10 cellular contexts compared by ENCODE assay signal in the genomic region with DNA sequence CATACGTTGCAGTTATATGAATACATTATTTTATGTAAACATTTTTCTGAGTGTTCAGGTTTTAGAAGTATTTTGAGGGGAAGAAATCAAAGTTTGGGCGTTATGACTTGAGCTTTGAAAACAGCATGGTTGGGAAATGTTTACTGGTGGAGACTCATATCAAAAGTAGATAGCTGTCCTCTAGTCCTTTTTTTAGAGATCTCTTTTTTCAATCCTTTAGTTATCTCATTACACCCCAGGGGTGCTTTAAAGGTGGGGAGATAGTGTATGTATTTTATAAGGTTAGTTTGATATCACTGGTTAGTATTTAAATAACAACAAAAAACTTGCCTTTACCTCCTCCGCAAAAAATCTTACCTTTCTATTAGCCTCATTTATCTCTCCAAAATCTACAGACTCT. TPM values are rescaled to one million over a fixed set of nuclear protein-coding genes. Genes with fewer than 3 reads are reported as not detected.
DNase-seq lines count a peak whose midpoint lies in the region; FAIRE-seq and TF ChIP-seq lines count a peak whose summit lies in the region.
"Had no signal": no experiment of that assay in that cellular context is flagged by ENCODE, and none has a peak within 500 bp of the region (broad histone marks: within the 10 kb centered on the region; RNA-seq: fewer than 3 reads in every experiment).

No MANE protein-coding gene starts in this region.

- H3K27me3 ChIP-seq in GM06990 (replicated peaks; ENCODE audit: control insufficient read depth, insufficient read depth, low read length): no peaks in the 10 kb centered on the region
- no peaks in the 10 kb centered on the region for H3K27me3 ChIP-seq in PC-9 (ENCODE audit: insufficient read depth, low read depth)
- H3K27me3 ChIP-seq in endothelial cell of umbilical vein (ENCODE audit: control insufficient read depth in 2 of 2, insufficient read depth in 2 of 2, low read length in 2 of 2): no peaks in the 10 kb centered on the region

- H4K20me1 ChIP-seq in PC-9 (ENCODE audit: insufficient read depth) (peaks cover 3% of the 10 kb centered on the region; the same call in 1 of the 2 replicates), endothelial cell of umbilical vein (replicated peaks; ENCODE audit: control insufficient read depth, extremely low read depth, insufficient read depth, low read length) (peaks cover 5% of the 10 kb centered on the region)

- FAIRE-seq in endothelial cell of umbilical vein (lab: Jason Lieb, UNC): no peak
- FAIRE-seq: bronchial epithelial cell had no signal

- intact Hi-C loops in PC-9 (cut with micrococcal nuclease; ENCODE audit: unreplicated experiment): loop anchor here (5.0 to 10.0 kb wide), 2 partner anchors 92 to 260 kb away; no protein-coding TSS in a partner anchor
- intact Hi-C loops in endothelial cell of umbilical vein (cut with micrococcal nuclease): loop anchor here (10.0 kb wide), 2 partner anchors 190 to 490 kb away; a partner anchor contains a TSS

- H2AFZ ChIP-seq in PC-9 (no peak overlapping the region), endothelial cell of umbilical vein (ENCODE audit: low read depth, low read length) (no peak overlapping the region)

- no peak for DNase-seq in GM06990 (ENCODE audit: extremely low read depth, insufficient read length)
- DNase-seq in PC-9: no peak
- no peak for DNase-seq in endothelial cell of umbilical vein (ENCODE audit: low read depth, low spot score)
- DNase-seq in retinal pigment epithelial cell (ENCODE audit: low read depth): no peak
- DNase-seq in UCSD-AML1 (lab: John Stamatoyannopoulos, UW; ENCODE audit: unreplicated experiment): no peak
- no peak for DNase-seq in NCI-H748 (lab: John Stamatoyannopoulos, UW; ENCODE audit: unreplicated experiment)
- DNase-seq in NCI-H146 treated with DMSO at 0.1 percent for 48 hours (lab: John Stamatoyannopoulos, UW; ENCODE audit: unreplicated experiment): no peak
- no peak for DNase-seq in NCI-H446 treated with DMSO at 0.1 percent for 48 hours (lab: John Stamatoyannopoulos, UW)
- DNase-seq: nucleus accumbens had no signal

- H3K36me3 ChIP-seq in GM06990 (ENCODE audit: control insufficient read depth, insufficient read depth, low read length) (no peaks in the 10 kb centered on the region), PC-9 (ENCODE audit: low read depth) (no peaks in the 10 kb centered on the region), endothelial cell of umbilical vein (ENCODE audit: control insufficient read depth in 2 of 2, extremely low read depth in 1 of 2, insufficient read depth in 2 of 2, low read length in 2 of 2) (peaks cover 0 to 2% of the 10 kb centered on the region in 2 experiments)

- BruUV-seq in PC-9 (replicated peaks; lab: Mats Ljungman, UMichigan) (no TSS peak), endothelial cell of umbilical vein (replicated peaks; lab: Mats Ljungman, UMichigan) (no TSS peak)

- CTCF ChIA-PET in PC-9 (lab: Charles Lee): no interaction called here
- CTCF ChIA-PET in endothelial cell of umbilical vein (lab: Charles Lee): interaction anchor here (0.8 to 12.0 kb wide), 8 partner anchors 8 to 225 kb away, joined by 3 to 343 read pairs (median 4); a partner anchor contains a TSS

- no peaks in the 10 kb centered on the region for H3K9me1 ChIP-seq in endothelial cell of umbilical vein (replicated peaks; ENCODE audit: control insufficient read depth, extremely low read depth, insufficient read depth, low read length)

- no peak for TF ChIP-seq POLR2A in endothelial cell of umbilical vein (IDR thresholded peaks at IDR 0.05; ENCODE audit: low read depth, low read length)

- peaks cover 20% of the 10 kb centered on the region for H3F3A ChIP-seq in PC-9 (ENCODE audit: insufficient read depth, low read depth)

- H3K79me2 ChIP-seq in PC-9 (ENCODE audit: low read depth) (peaks cover 68% of the 10 kb centered on the region), endothelial cell of umbilical vein (ENCODE audit: control insufficient read depth, insufficient read depth, low read length) (peaks cover 68% of the 10 kb centered on the region)

- dilution Hi-C loops in endothelial cell of umbilical vein (cut with MboI; ENCODE audit: extremely low pct_ligation_motif_present, low sequenced_read_pairs): no loop called here

- H3K4me2 ChIP-seq in PC-9 (peak overlapping the region; percentile 80), endothelial cell of umbilical vein (ENCODE audit: insufficient read depth, low read length) (peak overlapping the region; percentile 92)

- H3K9me3 ChIP-seq in PC-9 (ENCODE audit: insufficient read depth, low read depth) (no peaks in the 10 kb centered on the region), endothelial cell of umbilical vein (replicated peaks; ENCODE audit: control insufficient read depth, insufficient read depth, low read length) (no peaks in the 10 kb centered on the region)

- H3K9me2 ChIP-seq in PC-9 (ENCODE audit: insufficient read depth): no peaks in the 10 kb centered on the region

- POLR2A ChIA-PET in PC-9 (lab: Charles Lee; ENCODE audit: unreplicated experiment): interaction anchor here (0.6 kb wide), 1 partner anchor 1066 kb away, joined by 7 read pairs; a partner anchor contains a TSS
- POLR2A ChIA-PET in endothelial cell of umbilical vein (lab: Charles Lee): interaction anchor here (1.0 to 1.2 kb wide), 2 partner anchors 22 to 65 kb away, joined by 3 read pairs; a partner anchor contains a TSS

- TF ChIP-seq CTCF in GM06990 (IDR thresholded peaks at IDR 0.05; ENCODE audit: insufficient read depth, low read length, poor library complexity, severe bottlenecking) (no peak), PC-9 (conservative IDR thresholded peaks at IDR 0.05) (no peak), endothelial cell of umbilical vein (IDR thresholded peaks at IDR 0.05; ENCODE audit: extremely low read depth in 1 of 2, insufficient read depth in 1 of 2, low read depth in 1 of 2, low read length in 2 of 2) (no peak), retinal pigment epithelial cell (conservative IDR thresholded peaks at IDR 0.05; ENCODE audit: low read depth, low read length) (no peak)

- H3K4me1 ChIP-seq in PC-9 (replicated peaks; ENCODE audit: insufficient read depth) (peaks cover 27% of the 10 kb centered on the region), endothelial cell of umbilical vein (ENCODE audit: control insufficient read depth, extremely low read depth, insufficient read depth, low read length) (peaks cover 40% of the 10 kb centered on the region)

- H3K9ac ChIP-seq in endothelial cell of umbilical vein (replicated peaks; ENCODE audit: extremely low read depth, insufficient read depth, low read length): peak overlapping the region; percentile 100

- H3K27ac ChIP-seq in PC-9: no peak overlapping the region
- H3K27ac ChIP-seq in endothelial cell of umbilical vein (ENCODE audit: insufficient read depth, low read depth, low read length): no peak overlapping the region

- H3K4me3 ChIP-seq in GM06990 (replicated peaks; ENCODE audit: low read depth, low read length) (peak overlapping the region; percentile 87), PC-9 (peak overlapping the region; percentile 78; the same call in 1 of the 2 replicates), endothelial cell of umbilical vein (replicated peaks in 1 of 3; ENCODE audit: insufficient read depth in 1 of 3, low read depth in 1 of 3, low read length in 3 of 3) (peak overlapping the region in 2 of 3 experiments; percentile 96 to 100), retinal pigment epithelial cell (ENCODE audit: low read length) (peak overlapping the region; percentile 88)

TF ChIP-seq in endothelial cell of umbilical vein, 7 proteins besides CTCF, POLR2A, EP300 and RAD21:
- no peak for TF ChIP-seq JUN (IDR thresholded peaks at IDR 0.05; ENCODE audit: borderline replicate concordance, insufficient read depth, insufficient read length, low read depth)
- TF ChIP-seq, protein P1, sequence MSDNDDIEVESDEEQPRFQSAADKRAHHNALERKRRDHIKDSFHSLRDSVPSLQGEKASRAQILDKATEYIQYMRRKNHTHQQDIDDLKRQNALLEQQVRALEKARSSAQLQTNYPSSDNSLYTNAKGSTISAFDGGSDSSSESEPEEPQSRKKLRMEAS (IDR thresholded peaks at IDR 0.05; ENCODE audit: insufficient read depth, insufficient read length): no peak
- TF ChIP-seq FOS (IDR thresholded peaks at IDR 0.05; ENCODE audit: borderline replicate concordance, insufficient read depth, low read length): no peak
- no peak for TF ChIP-seq GATA2 (IDR thresholded peaks at IDR 0.05; ENCODE audit: insufficient read depth, insufficient read length, low read depth, low read length)
- no peak for TF ChIP-seq POLR2AphosphoS5 (IDR thresholded peaks at IDR 0.05; ENCODE audit: insufficient read depth, low read depth, low read length)
- no peak for TF ChIP-seq MYC (IDR thresholded peaks at IDR 0.05; ENCODE audit: low read depth, low read length)
- TF ChIP-seq EZH2 (IDR thresholded peaks at IDR 0.05; ENCODE audit: borderline replicate concordance, low read depth, low read length, severe bottlenecking): no peak

RNA-seq across cellular contexts. Expression of a gene that starts 2.3 kb away (rescaled TPM):
- total RNA-seq in PC-9 (2021) (54.0 and 75.3 TPM in 2 replicates), endothelial cell of umbilical vein (86.9 and 100.0 TPM in 2 replicates)
- 78.5 and 92.9 TPM in 2 replicates for polyA plus RNA-seq in endothelial cell of umbilical vein
- 25.9 and 31.2 TPM in 2 replicates for polyA plus RNA-seq in endothelial cell of umbilical vein (2011; cell fraction: cytosol; rRNA removed)
- polyA plus RNA-seq in endothelial cell of umbilical vein (2011; cell fraction: nucleus; rRNA removed): 734 and 788 TPM in 2 replicates
- polyA plus RNA-seq in endothelial cell of umbilical vein (2012): 42.6 and 52.5 TPM in 2 replicates
- 154 and 163 TPM in 2 replicates for polyA minus RNA-seq in endothelial cell of umbilical vein
- 20.6 TPM for polyA minus RNA-seq in endothelial cell of umbilical vein (2011; cell fraction: cytosol; rRNA and poly(A)+ RNA removed)
- polyA minus RNA-seq in endothelial cell of umbilical vein (2011; cell fraction: nucleus; rRNA and poly(A)+ RNA removed): 365 and 482 TPM in 2 replicates
